20 cellular contexts compared by ENCODE assay signal in genomic region chr4:47373729-47374128, GRCh38.
"Had no signal": no experiment of that assay in that cellular context is flagged by ENCODE, and none has a peak within 500 bp of the region (broad histone marks: within the 10 kb centered on the region; RNA-seq: fewer than 3 reads in every experiment).

No MANE protein-coding gene starts in this region.

- H3K27me3 ChIP-seq: dorsolateral prefrontal cortex, gastroesophageal sphincter, neural progenitor cell, ovary had no signal

- H3K27ac Mint-ChIP-seq: natural killer cell treated with Interleukin-12 subunit alpha and Interleukin-12 subunit beta and Interleukin-15 and Interleukin-18, amount 100 ng/mL, for 72 hours; neural progenitor cell had no signal

- H3K4me1 ChIP-seq: gastroesophageal sphincter, left ventricle myocardium inferior, lower lobe of right lung, neural progenitor cell had no signal

- H3K27ac ChIP-seq: dorsolateral prefrontal cortex, gastroesophageal sphincter, left ventricle myocardium inferior, lower lobe of right lung, neural progenitor cell, ovary had no signal

- ATAC-seq: esophagus mucosa; gastroesophageal sphincter; left cardiac atrium; lower lobe of right lung; natural killer cell treated with Interleukin-12 subunit alpha and Interleukin-12 subunit beta and Interleukin-15 and Interleukin-18, amount 100 ng/mL, for 72 hours; right cardiac atrium had no signal

- H3K4me1 Mint-ChIP-seq: neural progenitor cell had no signal

- H3K4me3 ChIP-seq: dorsolateral prefrontal cortex, gastroesophageal sphincter, left ventricle myocardium inferior, lower lobe of right lung, neural progenitor cell, ovary, smooth muscle cell had no signal

- H3K36me3 ChIP-seq: gastroesophageal sphincter, left ventricle myocardium inferior, lower lobe of right lung, neural progenitor cell, ovary had no signal

- H3K4me3 Mint-ChIP-seq: natural killer cell treated with Interleukin-12 subunit alpha and Interleukin-12 subunit beta and Interleukin-15 and Interleukin-18, amount 100 ng/mL, for 72 hours; neural progenitor cell had no signal

- DNase-seq: cortex of kidney; dorsolateral prefrontal cortex; effector CD8-positive, alpha-beta T cell; glutamatergic neuron; islet precursor cell; left cardiac atrium; left ventricle myocardium inferior; lower lobe of right lung; midbrain; nucleus accumbens; ovary; right cardiac atrium; stimulated activated CD4-positive, alpha-beta T cell treated with anti-CD3 and anti-CD28 coated beads, Interleukin-2, amount 100 ng/mL, for 48 hours; stimulated activated naive CD4-positive, alpha-beta T cell treated with Interleukin-2 at 50 U/mL for 16 hours; trophoblast cell had no signal

- H3K9me3 Mint-ChIP-seq: natural killer cell treated with Interleukin-12 subunit alpha and Interleukin-12 subunit beta and Interleukin-15 and Interleukin-18, amount 100 ng/mL, for 72 hours had no signal

- H3K9me3 ChIP-seq: gastroesophageal sphincter, left ventricle myocardium inferior, lower lobe of right lung had no signal

- H3K36me3 Mint-ChIP-seq: natural killer cell treated with Interleukin-12 subunit alpha and Interleukin-12 subunit beta and Interleukin-15 and Interleukin-18, amount 100 ng/mL, for 72 hours; neural progenitor cell had no signal
